Comparison of ENCODE assay signal across 12 cellular contexts in genomic region chr3:179969525-179969924, GRCh38.
DNase-seq lines count a peak whose midpoint lies in the region; ATAC-seq, FAIRE-seq and TF ChIP-seq lines count a peak whose summit lies in the region.
"Had no signal": no experiment of that assay in that cellular context is flagged by ENCODE, and none has a peak within 500 bp of the region (broad histone marks: within the 10 kb centered on the region; RNA-seq: fewer than 3 reads in every experiment).

No MANE protein-coding gene starts in this region.

- peak overlapping the region; percentile 13; the same call in 1 of the 2 replicates for H3K27ac ChIP-seq in GM12878 (ENCODE audit: control insufficient read depth, insufficient read depth)
- H3K27ac ChIP-seq: adrenal gland had no signal

- H2AFZ ChIP-seq in GM12878 (ENCODE audit: control insufficient read depth, low read depth, low read length), result no peak overlapping the region

- no peaks in the 10 kb centered on the region for H3K9me3 Mint-ChIP-seq in activated naive CD4-positive, alpha-beta T cell treated with anti-CD3 and anti-CD28 coated beads, Interleukin-2, amount 50 U/mL, for 72 hours
- H3K9me3 Mint-ChIP-seq: T-helper 2 cell treated with Interferon-gamma antibody and Interleukin-4, amounts not matched to agents 5 μg/mL and 100 μg/mL, for 36 hours had no signal

- H3K9me3 ChIP-seq in GM12878 (replicated peaks; ENCODE audit: control insufficient read depth, insufficient read depth, low read length), result no peaks in the 10 kb centered on the region
- H3K9me3 ChIP-seq: adrenal gland had no signal

- 0 out of 4 replicates have a peak, but pooled peaks of 1 of the 2 experiments have one; percentile 28 for TF ChIP-seq EP300 in GM12878 (IDR thresholded peaks at IDR 0.05; ENCODE audit: borderline replicate concordance in 1 of 2, control insufficient read depth in 1 of 2, low read depth in 2 of 2, low read length in 2 of 2)

- intact Hi-C loops in GM12878 (cut with micrococcal nuclease; ENCODE audit: unreplicated experiment), result no loop called here

- TF ChIP-seq POLR2A in GM12878 (IDR thresholded peaks at IDR 0.05; ENCODE audit: low read depth, low read length), result no peak

- no peak overlapping the region for H3K4me3 ChIP-seq in GM12878
- H3K4me3 ChIP-seq: adrenal gland had no signal

- SMC1A ChIA-PET in GM12878 (lab: Charles Lee; ENCODE audit: uncharacterized antibody, unreplicated experiment), result interaction anchor here (0.8 to 3.0 kb wide), 11 partner anchors 13 to 165 kb away, joined by 3 to 11 read pairs (median 3); partner anchors contain the start of gene PEX5L

- H4K20me1 ChIP-seq in GM12878 (ENCODE audit: control insufficient read depth, insufficient read depth), result no peaks in the 10 kb centered on the region

- CTCF ChIA-PET in GM12878 (lab: Yijun Ruan, JAX), result interaction anchor here (1.0 to 2.8 kb wide), 4 partner anchors 35 to 158 kb away, joined by 3 to 14 read pairs (median 4); no protein-coding TSS in a partner anchor

- H3K4me1 ChIP-seq in GM12878 (ENCODE audit: control insufficient read depth, insufficient read depth, low read length), result no peaks in the 10 kb centered on the region; the same call in 1 of the 2 replicates
- H3K4me1 ChIP-seq: adrenal gland had no signal

- H3K27me3 ChIP-seq in GM12878 (replicated peaks in 1 of 2; ENCODE audit: control insufficient read depth in 2 of 2, insufficient read depth in 2 of 2, low read length in 1 of 2), result no peaks in the 10 kb centered on the region
- H3K27me3 ChIP-seq: adrenal gland had no signal

- no peak for TF ChIP-seq CTCF in GM12878 (IDR thresholded peaks at IDR 0.05 in 2 of 3, conservative IDR thresholded peaks at IDR 0.05 in 1 of 3; ENCODE audit: control insufficient read depth in 2 of 3, extremely low read depth in 1 of 3, insufficient read depth in 1 of 3, low read depth in 3 of 3, low read length in 3 of 3)

- WGBS in GM12878 (ENCODE audit: insufficient coverage, insufficient replicate concordance, low lambda C conversion rate, missing lambda C conversion rate), result 4% methylated on average over 2 of the region's 2 CpGs

- no peak overlapping the region for H3K4me2 ChIP-seq in GM12878 (ENCODE audit: control insufficient read depth, insufficient read depth)

- H3K36me3 ChIP-seq in GM12878 (ENCODE audit: control insufficient read depth in 2 of 2, insufficient read depth in 2 of 2, low read length in 1 of 2), result no peaks in the 10 kb centered on the region
- H3K36me3 ChIP-seq: adrenal gland had no signal

- in situ Hi-C loops in GM12878 (cut with MboI), result loop anchor here (25.0 kb wide), 2 partner anchors 907 to 1457 kb away; partner anchors contain the start of gene ZMAT3

- POLR2A ChIA-PET in GM12878 (lab: Charles Lee), result no interaction called here

- RAD21 ChIA-PET in GM12878 (lab: Charles Lee; ENCODE audit: unreplicated experiment), result interaction anchor here (0.9 to 2.5 kb wide), 3 partner anchors 11 to 40 kb away, joined by 3 to 10 read pairs (median 4); no protein-coding TSS in a partner anchor

- TF ChIP-seq RAD21 in GM12878 (IDR thresholded peaks at IDR 0.05; ENCODE audit: insufficient read depth, low read depth, low read length), result no peak

- peak; percentile 59 to 87 for ATAC-seq in activated naive CD4-positive, alpha-beta T cell treated with anti-CD3 and anti-CD28 coated beads, Interleukin-2, amount 50 U/mL, for 72 hours
- peak; percentile 67 for ATAC-seq in GM12878
- no peak for ATAC-seq in HG02852 (IDR thresholded peaks at IDR 0.05; ENCODE audit: unreplicated experiment)

- no peak overlapping the region for H3K27ac Mint-ChIP-seq in activated naive CD4-positive, alpha-beta T cell treated with anti-CD3 and anti-CD28 coated beads, Interleukin-2, amount 50 U/mL, for 72 hours
- H3K27ac Mint-ChIP-seq: CD4-positive, CD25-positive, alpha-beta regulatory T cell; T-helper 2 cell treated with Interferon-gamma antibody and Interleukin-4, amounts not matched to agents 5 μg/mL and 100 μg/mL, for 36 hours had no signal

- peaks cover 2% of the 10 kb centered on the region for H3K79me2 ChIP-seq in GM12878 (ENCODE audit: control insufficient read depth, insufficient read depth, low read length)

- DNase-seq in activated naive CD4-positive, alpha-beta T cell treated with anti-CD3 and anti-CD28 coated beads, Interleukin-2, amount 50 U/mL, for 72 hours (ENCODE audit: low spot score in 2 of 2), result no peak
- DNase-seq in activated naive CD4-positive, alpha-beta T cell (lab: John Stamatoyannopoulos, UW), result no peak
- DNase-seq in NCI-H1105 treated with DMSO at 0.1 percent for 48 hours (lab: John Stamatoyannopoulos, UW), result peak; percentile 99
- DNase-seq in GM12878 (ENCODE audit: low read depth, low spot score), result peak; percentile 54
- DNase-seq in urothelium cell line (ENCODE audit: low spot score), result peak; percentile 39
- no peak for DNase-seq in activated CD4-positive, alpha-beta T cell treated with anti-CD3 and anti-CD28 coated beads, Interleukin-2, amount 50 U/mL, for 48 hours
- DNase-seq in activated gamma-delta T cell (lab: John Stamatoyannopoulos, UW), result no peak
- DNase-seq: CD4-positive, CD25-positive, alpha-beta regulatory T cell; IMR-90 had no signal

- FAIRE-seq in GM12878 (lab: Jason Lieb, UNC) (no peak), urothelium cell line (lab: Jason Lieb, UNC) (no peak)

- no TSS peak for BruUV-seq in GM12878 (replicated peaks; lab: Mats Ljungman, UMichigan)

- H3K36me3 Mint-ChIP-seq in activated naive CD4-positive, alpha-beta T cell treated with anti-CD3 and anti-CD28 coated beads, Interleukin-2, amount 50 U/mL, for 72 hours, result no peaks in the 10 kb centered on the region
- H3K36me3 Mint-ChIP-seq: CD4-positive, CD25-positive, alpha-beta regulatory T cell had no signal

- no peak overlapping the region for H3K9ac ChIP-seq in GM12878 (ENCODE audit: control insufficient read depth, insufficient read depth, low read length)

TF ChIP-seq in GM12878, 131 proteins besides CTCF, POLR2A, EP300 and RAD21 (continues in another document):
- TF ChIP-seq ATF7 (IDR thresholded peaks at IDR 0.05; ENCODE audit: low read depth) (peak; percentile 36; the same call in 1 of the 2 replicates), NKRF (conservative IDR thresholded peaks at IDR 0.05) (no peak), CUX1 (IDR thresholded peaks at IDR 0.05; ENCODE audit: insufficient replicate concordance, low read depth, low read length) (no peak), IRF4 (IDR thresholded peaks at IDR 0.05; ENCODE audit: low read depth, low read length) (0 out of 2 replicates have a peak, but pooled peaks have one; percentile 42), HDAC6 (IDR thresholded peaks at IDR 0.05; ENCODE audit: unreplicated experiment) (no peak)

Comparison
In these comparisons a context has a peak if more than half of its experiments do, and no peak if none do; other contexts are left out.
1. DNase-seq: peak in NCI-H1105 treated with DMSO at 0.1 percent for 48 hours (single experiment), GM12878 (single experiment) and urothelium cell line (single experiment); none in activated naive CD4-positive, alpha-beta T cell treated with anti-CD3 and anti-CD28 coated beads, Interleukin-2, amount 50 U/mL, for 72 hours (0 of 2), activated naive CD4-positive, alpha-beta T cell (0 of 4), activated CD4-positive, alpha-beta T cell treated with anti-CD3 and anti-CD28 coated beads, Interleukin-2, amount 50 U/mL, for 48 hours (0 of 2) and activated gamma-delta T cell (single experiment).